Comparison of ENCODE assay signal across 23 cellular contexts in the genomic region with DNA sequence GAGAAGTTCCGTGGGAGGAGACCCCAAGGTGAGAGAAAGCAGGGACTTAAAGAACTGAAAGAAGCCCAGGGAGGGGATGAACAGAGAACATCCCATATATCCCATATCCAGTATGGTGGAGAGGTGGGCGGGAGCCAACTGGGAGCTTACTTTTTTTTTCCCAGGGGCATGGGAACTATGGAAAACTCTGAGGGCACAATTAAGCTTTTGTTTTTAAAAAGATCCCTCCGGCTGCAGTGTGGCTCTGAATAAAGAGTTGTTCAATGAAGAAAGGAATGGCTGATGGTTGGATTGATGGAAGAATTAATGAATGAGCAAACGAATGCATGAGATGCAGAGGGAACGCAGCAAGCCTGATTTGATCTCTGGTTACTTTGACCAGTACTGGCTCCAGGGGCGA. TPM values are rescaled to one million over a fixed set of nuclear protein-coding genes. Genes with fewer than 3 reads are reported as not detected.
"Had no signal": no experiment of that assay in that cellular context is flagged by ENCODE, and none has a peak within 500 bp of the region (broad histone marks: within the 10 kb centered on the region; RNA-seq: fewer than 3 reads in every experiment).

No MANE protein-coding gene starts in this region.

- ATAC-seq: natural killer cell; psoas muscle; right cardiac atrium; right lobe of liver; stimulated activated memory B cell treated with anti-CD40 and anti-IgM and Interleukin-4, amounts not matched to agents 10 μg/mL and 1 μg/mL and 100 μg/mL, for 72 hours; stimulated activated naive CD8-positive, alpha-beta T cell treated with anti-CD3 and anti-CD28 coated beads, Interleukin-15, amount 100 ng/mL, for 72 hours; stimulated activated naive CD8-positive, alpha-beta T cell treated with anti-CD3 and anti-CD28 coated beads, Interleukin-15, Interleukin-2, amounts not matched to agents 100 U/mL and 50 U/mL, for 24 hours; upper lobe of right lung had no signal

- DNase-seq: natural killer cell; occipital lobe; ovary; posterior cingulate gyrus; psoas muscle; right cardiac atrium; right lobe of liver; spleen; stimulated activated CD4-positive, alpha-beta T cell treated with anti-CD3 and anti-CD28 coated beads, Interleukin-12 subunit alpha, Interleukin-12 subunit beta, amount 100 ng/mL, for 4 hours; stimulated activated CD4-positive, alpha-beta T cell treated with anti-CD3 and anti-CD28 coated beads, Interleukin-1b, Interleukin-23, amount 100 ng/mL, for 48 hours; stimulated activated CD4-positive, alpha-beta T cell treated with anti-CD3 and anti-CD28 coated beads, Interleukin-4, amount 100 ng/mL, for 1 hour; stimulated activated CD4-positive, alpha-beta T cell treated with anti-CD3 and anti-CD28 coated beads, Interleukin-4, amount 100 ng/mL, for 4 hours; stimulated activated CD8-positive, alpha-beta memory T cell treated with anti-CD3 and anti-CD28 coated beads, Interleukin-4, amount 100 ng/mL, for 48 hours; stimulated activated naive CD4-positive, alpha-beta T cell; stimulated activated naive CD8-positive, alpha-beta T cell treated with anti-CD3 and anti-CD28 coated beads, Interleukin-15, amount 100 ng/mL, for 72 hours; stimulated activated naive CD8-positive, alpha-beta T cell treated with anti-CD3 and anti-CD28 coated beads, Interleukin-15, Interleukin-2, amounts not matched to agents 100 U/mL and 50 U/mL, for 24 hours; substantia nigra; testis; transverse colon; upper lobe of right lung; uterus had no signal

RNA-seq across cellular contexts. Expression of gene NTF3, which starts 12.6 kb away (rescaled TPM):
- total RNA-seq: natural killer cell had no signal
- polyA plus RNA-seq: neural cell had no signal
